In genomic region chr7:69341288-69341687, GRCh38 we compare ENCODE assay signal across 34 cellular contexts.
"Had no signal": no experiment of that assay in that cellular context is flagged by ENCODE, and none has a peak within 500 bp of the region (broad histone marks: within the 10 kb centered on the region; RNA-seq: fewer than 3 reads in every experiment).

No MANE protein-coding gene starts in this region.

- H3K36me3 ChIP-seq: adrenal gland, ascending aorta, brain microvascular endothelial cell, breast epithelium, cardiac muscle cell had no signal

- FAIRE-seq: astrocyte, bronchial epithelial cell had no signal

- DNase-seq: activated effector memory CD4-positive, alpha-beta T cell treated with anti-CD3 and anti-CD28 coated beads, Interleukin-2, amount 50 U/mL, for 16 hours; activated effector memory CD4-positive, alpha-beta T cell treated with Interleukin-2 at 50 U/mL for 16 hours; activated gamma-delta T cell; activated gamma-delta T cell treated with Interleukin-2 at 50 U/mL for 16 hours; activated naive CD4-positive, alpha-beta T cell; activated naive CD4-positive, alpha-beta T cell treated with anti-CD3 and anti-CD28 coated beads for 36 hours; activated naive CD4-positive, alpha-beta T cell treated with anti-CD3 and anti-CD28 coated beads, Interleukin-2, amount 10 ng/mL, durations not matched to agents 7 days and 5 days; activated naive CD4-positive, alpha-beta T cell treated with anti-CD3 and anti-CD28 coated beads, Interleukin-2, amount 50 U/mL, for 16 hours; activated naive CD4-positive, alpha-beta T cell treated with Interleukin-2 at 50 U/mL for 16 hours; activated naive CD8-positive, alpha-beta T cell treated with anti-CD3 and anti-CD28 coated beads for 36 hours; activated naive CD8-positive, alpha-beta T cell treated with anti-CD3 and anti-CD28 coated beads, Interleukin-2, amount 10 ng/mL, durations not matched to agents 7 days and 5 days; activated naive CD8-positive, alpha-beta T cell treated with anti-CD3 and anti-CD28 coated beads, Interleukin-2, amount 50 U/mL, for 24 hours; activated T-cell treated with anti-CD3 and anti-CD28 coated beads, Interleukin-2, amount 50 U/mL, for 1 hour; activated T-cell treated with anti-CD3 and anti-CD28 coated beads, Interleukin-2, amount 50 U/mL, for 24 hours; activated T-cell treated with anti-CD3 and anti-CD28 coated beads, Interleukin-2, amount 50 U/mL, for 4 hours; activated T-cell treated with anti-CD3 and anti-CD28 coated beads, Interleukin-2, amount 50 U/mL, for 48 hours; activated T-cell treated with anti-CD3 and anti-CD28 coated beads, Interleukin-2, amount 50 U/mL, for 72 hours; adrenal gland; amniotic stem cell; amygdala; anterior cingulate cortex; aorta; body of pancreas; brain microvascular endothelial cell; caudate nucleus; central memory CD4-positive, alpha-beta T cell; cerebellar nuclear complex had no signal

- H3K4me3 ChIP-seq: adrenal gland, ascending aorta, body of pancreas, breast epithelium, cardiac muscle cell had no signal

- H3K27me3 ChIP-seq: adrenal gland, ascending aorta, body of pancreas, brain microvascular endothelial cell, breast epithelium had no signal

- H3K4me1 ChIP-seq: adrenal gland, ascending aorta, body of pancreas, breast epithelium had no signal

- H3K9me3 ChIP-seq: adrenal gland, body of pancreas had no signal

- ATAC-seq: activated naive CD4-positive, alpha-beta T cell treated with anti-CD3 and anti-CD28 coated beads, Interleukin-2, amount 50 U/mL, for 72 hours; activated naive CD8-positive, alpha-beta T cell treated with anti-CD3 and anti-CD28 coated beads, Interleukin-2, amount 50 U/mL, for 24 hours; activated T-cell treated with anti-CD3 and anti-CD28 coated beads, Interleukin-2, amount 50 U/mL, for 4 hours; activated T-cell treated with anti-CD3 and anti-CD28 coated beads, Interleukin-2, amount 50 U/mL, for 72 hours; activated T-helper 17 cell treated with anti-CD3 and anti-CD28 coated beads, Interleukin-2, amount 50 U/mL, for 72 hours; body of pancreas had no signal

- H3K27ac ChIP-seq: adrenal gland, ascending aorta, body of pancreas, brain microvascular endothelial cell, breast epithelium, cardiac muscle cell had no signal
